35 cellular contexts compared by ENCODE assay signal in the genomic region with DNA sequence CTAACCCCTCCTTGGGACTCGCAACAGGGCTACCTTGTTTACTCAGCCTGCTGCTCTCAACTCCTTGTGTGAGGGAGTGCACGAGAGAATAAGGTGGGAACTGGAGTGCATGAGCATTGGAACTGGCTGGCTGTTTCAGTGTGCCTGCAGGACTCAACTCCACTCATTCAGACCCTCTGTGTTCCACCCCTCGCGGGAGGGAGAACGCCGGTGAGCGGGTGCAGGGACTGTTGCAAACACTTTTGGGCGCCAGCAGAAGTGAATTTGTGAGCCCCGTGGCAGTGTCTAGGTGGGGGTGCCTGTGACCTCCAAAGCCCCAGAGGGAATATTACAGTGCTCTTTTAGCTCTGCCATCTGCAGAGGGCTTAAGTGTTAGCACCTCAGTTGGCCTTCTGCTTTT.
"Had no signal": no experiment of that assay in that cellular context is flagged by ENCODE, and none has a peak within 500 bp of the region (broad histone marks: within the 10 kb centered on the region; RNA-seq: fewer than 3 reads in every experiment).

No MANE protein-coding gene starts in this region.

- H3K36me3 ChIP-seq: ascending aorta, cardiac muscle cell had no signal

- H3K27ac ChIP-seq: ascending aorta, cardiac muscle cell, VCaP had no signal

- H3K27ac Mint-ChIP-seq: activated B cell treated with CpG ODN at 0.5 μM for 24 hours; activated CD4-positive, alpha-beta memory T cell treated with anti-CD3 and anti-CD28 coated beads for 36 hours; activated CD4-positive, alpha-beta T cell treated with anti-CD3 and anti-CD28 coated beads, Interleukin-2, amount 10 ng/mL, durations not matched to agents 24 days and 14 days; activated CD8-positive, alpha-beta memory T cell treated with anti-CD3 and anti-CD28 coated beads, Interleukin-2, amount 10 ng/mL, durations not matched to agents 7 days and 5 days; activated CD8-positive, alpha-beta T cell treated with anti-CD3 and anti-CD28 coated beads, Interleukin-2, amount 10 ng/mL, durations not matched to agents 7 days and 5 days; activated naive CD4-positive, alpha-beta T cell treated with anti-CD3 and anti-CD28 coated beads, Interleukin-2, amount 10 ng/mL, durations not matched to agents 7 days and 5 days; activated naive CD4-positive, alpha-beta T cell treated with anti-CD3 and anti-CD28 coated beads, Interleukin-2, amount 50 U/mL, for 24 hours; activated naive CD8-positive, alpha-beta T cell; activated naive CD8-positive, alpha-beta T cell treated with anti-CD3 and anti-CD28 coated beads, Interleukin-2, amount 10 ng/mL, durations not matched to agents 7 days and 5 days; activated naive CD8-positive, alpha-beta T cell treated with anti-CD3 and anti-CD28 coated beads, Interleukin-2, amount 50 U/mL, for 24 hours; activated T-cell treated with anti-CD3 and anti-CD28 coated beads, Interleukin-2, amount 50 U/mL, for 24 hours; activated T-helper 2 cell treated with anti-CD3 and anti-CD28 coated beads, Interferon-gamma antibody, Interleukin-2, Interleukin-4, amounts not matched to agents 10 μg/mL and 5 μg/mL and 100 μg/mL, durations not matched to agents 14 hours and 24 hours and 36 hours; brain; T-cell; T-helper 17 cell had no signal

- H3K4me3 ChIP-seq: ascending aorta, cardiac muscle cell had no signal

- DNase-seq: activated B cell treated with CpG ODN at 0.5 μM for 24 hours; activated CD4-positive, alpha-beta memory T cell treated with anti-CD3 and anti-CD28 coated beads for 36 hours; activated CD4-positive, alpha-beta T cell treated with anti-CD3 and anti-CD28 coated beads for 4 hours; activated CD4-positive, alpha-beta T cell treated with anti-CD3 and anti-CD28 coated beads, Interleukin-2, amount 10 ng/mL, durations not matched to agents 24 days and 14 days; activated CD4-positive, alpha-beta T cell treated with anti-CD3 and anti-CD28 coated beads, Interleukin-2, amount 50 U/mL, for 1 hour; activated CD4-positive, alpha-beta T cell treated with anti-CD3 and anti-CD28 coated beads, Interleukin-2, amount 50 U/mL, for 4 hours; activated CD4-positive, CD25-positive, alpha-beta regulatory T cell treated with anti-CD3 and anti-CD28 coated beads, Interleukin-2, amount 50 U/mL, for 72 hours; activated CD8-positive, alpha-beta memory T cell treated with anti-CD3 and anti-CD28 coated beads for 24 hours; activated CD8-positive, alpha-beta memory T cell treated with anti-CD3 and anti-CD28 coated beads, Interleukin-2, amount 10 ng/mL, durations not matched to agents 7 days and 5 days; activated CD8-positive, alpha-beta memory T cell treated with anti-CD3 and anti-CD28 coated beads, Interleukin-2, amount 50 U/mL, for 48 hours; activated CD8-positive, alpha-beta T cell treated with anti-CD3 and anti-CD28 coated beads, Interleukin-2, amount 10 ng/mL, durations not matched to agents 7 days and 5 days; activated effector memory CD4-positive, alpha-beta T cell treated with Interleukin-2 at 50 U/mL for 16 hours; activated gamma-delta T cell; activated naive CD4-positive, alpha-beta T cell treated with anti-CD3 and anti-CD28 coated beads, Interleukin-2, amount 10 ng/mL, durations not matched to agents 7 days and 5 days; activated naive CD4-positive, alpha-beta T cell treated with Interleukin-2 at 50 U/mL for 16 hours; activated naive CD8-positive, alpha-beta T cell treated with anti-CD3 and anti-CD28 coated beads, Interleukin-2, amount 10 ng/mL, durations not matched to agents 7 days and 5 days; activated naive CD8-positive, alpha-beta T cell treated with anti-CD3 and anti-CD28 coated beads, Interleukin-2, amount 50 U/mL, for 24 hours; activated T-cell treated with anti-CD3 and anti-CD28 coated beads, Interleukin-2, amount 50 U/mL, for 24 hours; activated T-cell treated with anti-CD3 and anti-CD28 coated beads, Interleukin-2, amount 50 U/mL, for 48 hours; amygdala; caudate nucleus; cerebellar nuclear complex; T-cell; T-helper 17 cell; T1000 had no signal

- ATAC-seq: activated CD8-positive, alpha-beta memory T cell treated with anti-CD3 and anti-CD28 coated beads, Interleukin-2, amount 10 ng/mL, durations not matched to agents 7 days and 5 days; activated CD8-positive, alpha-beta T cell treated with anti-CD3 and anti-CD28 coated beads, Interleukin-2, amount 10 ng/mL, durations not matched to agents 7 days and 5 days; activated naive CD8-positive, alpha-beta T cell treated with anti-CD3 and anti-CD28 coated beads, Interleukin-2, amount 50 U/mL, for 24 hours; T-cell; T-helper 17 cell had no signal

- H3K9me3 Mint-ChIP-seq: activated CD4-positive, alpha-beta T cell treated with anti-CD3 and anti-CD28 coated beads, Interleukin-2, amount 10 ng/mL, durations not matched to agents 24 days and 14 days; activated naive CD4-positive, alpha-beta T cell treated with anti-CD3 and anti-CD28 coated beads, Interleukin-2, amount 50 U/mL, for 24 hours; activated naive CD8-positive, alpha-beta T cell treated with anti-CD3 and anti-CD28 coated beads, Interleukin-2, amount 10 ng/mL, durations not matched to agents 7 days and 5 days; activated naive CD8-positive, alpha-beta T cell treated with anti-CD3 and anti-CD28 coated beads, Interleukin-2, amount 50 U/mL, for 24 hours; activated T-cell treated with anti-CD3 and anti-CD28 coated beads, Interleukin-2, amount 50 U/mL, for 24 hours; activated T-helper 2 cell treated with anti-CD3 and anti-CD28 coated beads, Interferon-gamma antibody, Interleukin-2, Interleukin-4, amounts not matched to agents 10 μg/mL and 5 μg/mL and 100 μg/mL, durations not matched to agents 14 hours and 24 hours and 36 hours; brain had no signal

- H3K4me1 ChIP-seq: ascending aorta had no signal

- H3K9me3 ChIP-seq: ascending aorta had no signal

- H3K4me3 Mint-ChIP-seq: activated B cell treated with CpG ODN at 0.5 μM for 24 hours; activated CD4-positive, alpha-beta memory T cell treated with anti-CD3 and anti-CD28 coated beads for 36 hours; activated CD4-positive, alpha-beta T cell treated with anti-CD3 and anti-CD28 coated beads, Interleukin-2, amount 10 ng/mL, durations not matched to agents 24 days and 14 days; activated CD8-positive, alpha-beta memory T cell treated with anti-CD3 and anti-CD28 coated beads, Interleukin-2, amount 10 ng/mL, durations not matched to agents 7 days and 5 days; activated CD8-positive, alpha-beta T cell treated with anti-CD3 and anti-CD28 coated beads, Interleukin-2, amount 10 ng/mL, durations not matched to agents 7 days and 5 days; activated naive CD4-positive, alpha-beta T cell treated with anti-CD3 and anti-CD28 coated beads, Interleukin-2, amount 10 ng/mL, durations not matched to agents 7 days and 5 days; activated naive CD4-positive, alpha-beta T cell treated with anti-CD3 and anti-CD28 coated beads, Interleukin-2, amount 50 U/mL, for 24 hours; activated naive CD8-positive, alpha-beta T cell; activated naive CD8-positive, alpha-beta T cell treated with anti-CD3 and anti-CD28 coated beads, Interleukin-2, amount 10 ng/mL, durations not matched to agents 7 days and 5 days; activated naive CD8-positive, alpha-beta T cell treated with anti-CD3 and anti-CD28 coated beads, Interleukin-2, amount 50 U/mL, for 24 hours; activated T-cell treated with anti-CD3 and anti-CD28 coated beads, Interleukin-2, amount 50 U/mL, for 24 hours; brain; central memory CD8-positive, alpha-beta T cell; T-cell; T-helper 17 cell had no signal

- H3K36me3 Mint-ChIP-seq: activated CD4-positive, alpha-beta memory T cell treated with anti-CD3 and anti-CD28 coated beads for 36 hours; activated CD8-positive, alpha-beta memory T cell treated with anti-CD3 and anti-CD28 coated beads, Interleukin-2, amount 10 ng/mL, durations not matched to agents 7 days and 5 days; activated naive CD4-positive, alpha-beta T cell treated with anti-CD3 and anti-CD28 coated beads, Interleukin-2, amount 10 ng/mL, durations not matched to agents 7 days and 5 days; activated naive CD4-positive, alpha-beta T cell treated with anti-CD3 and anti-CD28 coated beads, Interleukin-2, amount 50 U/mL, for 24 hours; activated naive CD8-positive, alpha-beta T cell; activated naive CD8-positive, alpha-beta T cell treated with anti-CD3 and anti-CD28 coated beads, Interleukin-2, amount 10 ng/mL, durations not matched to agents 7 days and 5 days; brain; T-cell had no signal

- H3K27me3 ChIP-seq: ascending aorta, cardiac muscle cell had no signal

- H3K27me3 Mint-ChIP-seq: activated B cell treated with CpG ODN at 0.5 μM for 24 hours; activated CD4-positive, alpha-beta memory T cell treated with anti-CD3 and anti-CD28 coated beads for 36 hours; activated CD4-positive, alpha-beta T cell treated with anti-CD3 and anti-CD28 coated beads, Interleukin-2, amount 10 ng/mL, durations not matched to agents 24 days and 14 days; activated CD8-positive, alpha-beta memory T cell treated with anti-CD3 and anti-CD28 coated beads, Interleukin-2, amount 10 ng/mL, durations not matched to agents 7 days and 5 days; activated naive CD4-positive, alpha-beta T cell treated with anti-CD3 and anti-CD28 coated beads, Interleukin-2, amount 10 ng/mL, durations not matched to agents 7 days and 5 days; activated naive CD4-positive, alpha-beta T cell treated with anti-CD3 and anti-CD28 coated beads, Interleukin-2, amount 50 U/mL, for 24 hours; activated naive CD8-positive, alpha-beta T cell; activated naive CD8-positive, alpha-beta T cell treated with anti-CD3 and anti-CD28 coated beads, Interleukin-2, amount 10 ng/mL, durations not matched to agents 7 days and 5 days; activated naive CD8-positive, alpha-beta T cell treated with anti-CD3 and anti-CD28 coated beads, Interleukin-2, amount 50 U/mL, for 24 hours; activated T-cell treated with anti-CD3 and anti-CD28 coated beads, Interleukin-2, amount 50 U/mL, for 24 hours; brain; central memory CD8-positive, alpha-beta T cell; T-cell; T-helper 17 cell had no signal

- H3K4me1 Mint-ChIP-seq: activated B cell treated with CpG ODN at 0.5 μM for 24 hours; activated CD4-positive, alpha-beta T cell treated with anti-CD3 and anti-CD28 coated beads, Interleukin-2, amount 10 ng/mL, durations not matched to agents 24 days and 14 days; activated CD8-positive, alpha-beta memory T cell treated with anti-CD3 and anti-CD28 coated beads, Interleukin-2, amount 10 ng/mL, durations not matched to agents 7 days and 5 days; activated naive CD4-positive, alpha-beta T cell treated with anti-CD3 and anti-CD28 coated beads, Interleukin-2, amount 10 ng/mL, durations not matched to agents 7 days and 5 days; activated naive CD4-positive, alpha-beta T cell treated with anti-CD3 and anti-CD28 coated beads, Interleukin-2, amount 50 U/mL, for 24 hours; activated naive CD8-positive, alpha-beta T cell treated with anti-CD3 and anti-CD28 coated beads, Interleukin-2, amount 10 ng/mL, durations not matched to agents 7 days and 5 days; activated naive CD8-positive, alpha-beta T cell treated with anti-CD3 and anti-CD28 coated beads, Interleukin-2, amount 50 U/mL, for 24 hours; brain; central memory CD8-positive, alpha-beta T cell; T-cell; T-helper 17 cell had no signal

- FAIRE-seq: bronchial epithelial cell, TTC549 had no signal
